19 cellular contexts compared by ENCODE assay signal in genomic region chr1:82978461-82979324, GRCh38.
DNase-seq lines count a peak whose midpoint lies in the region; ATAC-seq and TF ChIP-seq lines count a peak whose summit lies in the region.
"Had no signal": no experiment of that assay in that cellular context is flagged by ENCODE, and none has a peak within 500 bp of the region (broad histone marks: within the 10 kb centered on the region; RNA-seq: fewer than 3 reads in every experiment).

No MANE protein-coding gene starts in this region.

- no peak overlapping the region for H3K27ac ChIP-seq in RWPE1
- H3K27ac ChIP-seq: cardiac muscle cell, sigmoid colon, transverse colon had no signal

- H3K36me3 Mint-ChIP-seq in type B pancreatic cell = no peaks in the 10 kb centered on the region

- H3K9me3 Mint-ChIP-seq in type B pancreatic cell = peaks cover 4% of the 10 kb centered on the region

- POLR2A ChIA-PET in RWPE1 (lab: Yijun Ruan, JAX; ENCODE audit: low non-redundant PET) = no interaction called here

- DNase-seq in NAMALWA (ENCODE audit: low spot score) = peak; percentile 1
- DNase-seq in astrocyte of the hippocampus (ENCODE audit: low read depth, low spot score) = peak; percentile 72
- peak; percentile 65 for DNase-seq in kidney glomerular epithelial cell (lab: John Stamatoyannopoulos, UW)
- DNase-seq in type B pancreatic cell (ENCODE audit: extremely low spot score, unreplicated experiment) = no peak
- no peak for DNase-seq in left lobe of liver (ENCODE audit: low spot score)
- no peak for DNase-seq in RWPE1 (ENCODE audit: low spot score)
- DNase-seq in HuH-7 (ENCODE audit: low spot score) = no peak
- DNase-seq: activated CD8-positive, alpha-beta memory T cell treated with anti-CD3 and anti-CD28 coated beads, Interleukin-2, amount 50 U/mL, for 48 hours; activated effector memory CD4-positive, alpha-beta T cell treated with anti-CD3 and anti-CD28 coated beads, Interleukin-2, amount 50 U/mL, for 16 hours; AML-193; Caco-2; NK-92 treated with Interleukin-12 subunit alpha and Interleukin-12 subunit beta, amount 100 ng/mL, for 24 hours; sigmoid colon; stimulated activated naive CD4-positive, alpha-beta T cell treated with Interleukin-2 at 50 U/mL for 16 hours; transverse colon had no signal

- peaks cover 4% of the 10 kb centered on the region for H3K27me3 Mint-ChIP-seq in type B pancreatic cell

- CTCF ChIA-PET in RWPE1 (lab: Yijun Ruan, JAX) = no interaction called here

- H3K4me3 Mint-ChIP-seq in type B pancreatic cell = no peak overlapping the region

- no peak for TF ChIP-seq CTCF in type B pancreatic cell (conservative IDR thresholded peaks at IDR 0.05)
- no peak for TF ChIP-seq CTCF in RWPE1 (conservative IDR thresholded peaks at IDR 0.05; ENCODE audit: low read depth)

- H3K4me1 Mint-ChIP-seq in type B pancreatic cell (ENCODE audit: unreplicated experiment) = peaks cover 23% of the 10 kb centered on the region

- H3K27ac Mint-ChIP-seq in type B pancreatic cell = peak overlapping the region; percentile 19

- ATAC-seq in left lobe of liver (no peak), HG03354 (IDR thresholded peaks at IDR 0.05; ENCODE audit: poor library complexity, severe bottlenecking, unreplicated experiment) (no peak)
- ATAC-seq: K562, Right ventricle myocardium inferior had no signal

Comparison
In these comparisons a context has a peak if more than half of its experiments do, and no peak if none do; other contexts are left out.
1. DNase-seq: peak in NAMALWA (single experiment), astrocyte of the hippocampus (single experiment) and kidney glomerular epithelial cell (single experiment); none in type B pancreatic cell (single experiment), left lobe of liver (single experiment), RWPE1 (single experiment) and HuH-7 (single experiment).